9 cellular contexts compared by ENCODE assay signal in genomic region chr11:75450826-75451783, GRCh38. TPM values are rescaled to one million over a fixed set of nuclear protein-coding genes. Genes with fewer than 3 reads are reported as not detected.
DNase-seq lines count a peak whose midpoint lies in the region; ATAC-seq and TF ChIP-seq lines count a peak whose summit lies in the region.
"Had no signal": no experiment of that assay in that cellular context is flagged by ENCODE, and none has a peak within 500 bp of the region (broad histone marks: within the 10 kb centered on the region; RNA-seq: fewer than 3 reads in every experiment).

No MANE protein-coding gene starts in this region.

- CTCF ChIA-PET in WTC11 (lab: Charles Lee), result interaction anchor here (0.6 to 3.1 kb wide), 60 partner anchors 8 to 1180 kb away, joined by 3 to 69 read pairs (median 4); partner anchors contain the start of genes GDPD5, KLHL35 and SERPINH1

- no peak overlapping the region for H3K4me2 ChIP-seq in fibroblast of lung (ENCODE audit: extremely low read depth, insufficient read depth, low read length)

- POLR2A ChIA-PET in WTC11 (lab: Charles Lee), result interaction anchor here (0.5 to 1.2 kb wide), 3 partner anchors 112 to 1103 kb away, joined by 3 to 4 read pairs (median 3); no protein-coding TSS in a partner anchor

- H3K27me3 ChIP-seq in fibroblast of lung (ENCODE audit: control insufficient read depth, insufficient read depth, low read length), result no peaks in the 10 kb centered on the region

- ATAC-seq in WTC11 (peak; percentile 87), HG03280 (IDR thresholded peaks at IDR 0.05; ENCODE audit: unreplicated experiment) (no peak)
- no peak for ATAC-seq in stimulated activated effector memory CD8-positive, alpha-beta T cell treated with anti-CD3 and anti-CD28 coated beads, Interleukin-12 subunit alpha, Interleukin-12 subunit beta, amount 100 ng/mL, for 72 hours

- no peaks in the 10 kb centered on the region for H3K9me3 Mint-ChIP-seq in WTC11
- no peaks in the 10 kb centered on the region for H3K9me3 Mint-ChIP-seq in stimulated activated effector memory CD8-positive, alpha-beta T cell treated with anti-CD3 and anti-CD28 coated beads, Interleukin-12 subunit alpha, Interleukin-12 subunit beta, amount 100 ng/mL, for 72 hours

- no peak overlapping the region for H3K27ac ChIP-seq in fibroblast of lung (ENCODE audit: insufficient read depth, low read length)
- H3K27ac ChIP-seq: SK-N-MC had no signal

- H3K9me3 ChIP-seq in fibroblast of lung (ENCODE audit: control insufficient read depth, insufficient read depth, low read depth, low read length), result no peaks in the 10 kb centered on the region

- no peaks in the 10 kb centered on the region for H4K20me1 ChIP-seq in fibroblast of lung (ENCODE audit: control insufficient read depth, extremely low read depth, insufficient read depth, low read length)

- H3K4me3 Mint-ChIP-seq in WTC11, result peak overlapping the region; percentile 46
- no peak overlapping the region for H3K4me3 Mint-ChIP-seq in stimulated activated effector memory CD8-positive, alpha-beta T cell treated with anti-CD3 and anti-CD28 coated beads, Interleukin-12 subunit alpha, Interleukin-12 subunit beta, amount 100 ng/mL, for 72 hours

- H2AFZ ChIP-seq in fibroblast of lung (ENCODE audit: low read length), result no peak overlapping the region

- no peak overlapping the region for H3K9ac ChIP-seq in fibroblast of lung (ENCODE audit: insufficient read depth, low read length)

- H3K79me2 ChIP-seq in fibroblast of lung (ENCODE audit: control insufficient read depth, insufficient read depth, low read length), result no peaks in the 10 kb centered on the region

- H3K27ac Mint-ChIP-seq in WTC11, result no peak overlapping the region
- no peak overlapping the region for H3K27ac Mint-ChIP-seq in stimulated activated effector memory CD8-positive, alpha-beta T cell treated with anti-CD3 and anti-CD28 coated beads, Interleukin-12 subunit alpha, Interleukin-12 subunit beta, amount 100 ng/mL, for 72 hours

- peaks cover 6% of the 10 kb centered on the region for H3K4me1 ChIP-seq in fibroblast of lung (ENCODE audit: control insufficient read depth, extremely low read depth, insufficient read depth, low read length)

- H3K27me3 Mint-ChIP-seq in WTC11 (ENCODE audit: low read depth), result peaks cover 4% of the 10 kb centered on the region

- H3K4me1 Mint-ChIP-seq in WTC11, result no peaks in the 10 kb centered on the region
- H3K4me1 Mint-ChIP-seq in stimulated activated effector memory CD8-positive, alpha-beta T cell treated with anti-CD3 and anti-CD28 coated beads, Interleukin-12 subunit alpha, Interleukin-12 subunit beta, amount 100 ng/mL, for 72 hours, result no peaks in the 10 kb centered on the region

- TF ChIP-seq CTCF in WTC11 (IDR thresholded peaks at IDR 0.05) (peak; percentile 94), fibroblast of lung (conservative IDR thresholded peaks at IDR 0.05 in 1 of 2, IDR thresholded peaks at IDR 0.05 in 1 of 2; ENCODE audit: low read depth in 1 of 2, low read length in 2 of 2) (peak; percentile 43 to 66)

- no peaks in the 10 kb centered on the region for H3K36me3 Mint-ChIP-seq in WTC11
- peaks cover 5% of the 10 kb centered on the region for H3K36me3 Mint-ChIP-seq in stimulated activated effector memory CD8-positive, alpha-beta T cell treated with anti-CD3 and anti-CD28 coated beads, Interleukin-12 subunit alpha, Interleukin-12 subunit beta, amount 100 ng/mL, for 72 hours

- peak; percentile 51 for DNase-seq in NCI-H82 (lab: John Stamatoyannopoulos, UW)
- no peak for DNase-seq in NCI-H82 treated with DMSO at 0.1 percent for 48 hours (lab: John Stamatoyannopoulos, UW; ENCODE audit: unreplicated experiment)
- DNase-seq in WTC11 (ENCODE audit: low spot score), result peak; percentile 90
- DNase-seq in fibroblast of lung (ENCODE audit: low read depth in 2 of 2), result no peak
- DNase-seq in stimulated activated effector memory CD8-positive, alpha-beta T cell treated with anti-CD3 and anti-CD28 coated beads, Interleukin-12 subunit alpha, Interleukin-12 subunit beta, amount 100 ng/mL, for 72 hours (ENCODE audit: low spot score in 2 of 2), result peak; percentile 20 to 63
- no peak for DNase-seq in mucosa of gallbladder (ENCODE audit: low spot score)
- DNase-seq in CD1c-positive myeloid dendritic cell (ENCODE audit: extremely low spot score), result no peak

- no peak overlapping the region for H3K4me3 ChIP-seq in fibroblast of lung (replicated peaks in 1 of 4; ENCODE audit: control extremely low read depth in 1 of 4, insufficient read depth in 1 of 4, low read depth in 3 of 4, low read length in 4 of 4)
- H3K4me3 ChIP-seq: SK-N-MC had no signal

- H3K36me3 ChIP-seq in fibroblast of lung (ENCODE audit: control insufficient read depth, insufficient read depth, low read length), result no peaks in the 10 kb centered on the region

TF ChIP-seq in WTC11, 78 proteins besides CTCF, POLR2A, EP300 and RAD21:
- TF ChIP-seq, protein P1, sequence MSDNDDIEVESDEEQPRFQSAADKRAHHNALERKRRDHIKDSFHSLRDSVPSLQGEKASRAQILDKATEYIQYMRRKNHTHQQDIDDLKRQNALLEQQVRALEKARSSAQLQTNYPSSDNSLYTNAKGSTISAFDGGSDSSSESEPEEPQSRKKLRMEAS (CRISPR knock-in tag; IDR thresholded peaks at IDR 0.05), result peak; percentile 65
- 0 out of 2 replicates have a peak, but pooled peaks have one; percentile 35 for TF ChIP-seq ETV6 (CRISPR knock-in tag; IDR thresholded peaks at IDR 0.05)
- peak; percentile 44; the same call in 1 of the 2 replicates for TF ChIP-seq FOXP1 (CRISPR knock-in tag; IDR thresholded peaks at IDR 0.05; ENCODE audit: borderline replicate concordance)
- TF ChIP-seq, protein P2, sequence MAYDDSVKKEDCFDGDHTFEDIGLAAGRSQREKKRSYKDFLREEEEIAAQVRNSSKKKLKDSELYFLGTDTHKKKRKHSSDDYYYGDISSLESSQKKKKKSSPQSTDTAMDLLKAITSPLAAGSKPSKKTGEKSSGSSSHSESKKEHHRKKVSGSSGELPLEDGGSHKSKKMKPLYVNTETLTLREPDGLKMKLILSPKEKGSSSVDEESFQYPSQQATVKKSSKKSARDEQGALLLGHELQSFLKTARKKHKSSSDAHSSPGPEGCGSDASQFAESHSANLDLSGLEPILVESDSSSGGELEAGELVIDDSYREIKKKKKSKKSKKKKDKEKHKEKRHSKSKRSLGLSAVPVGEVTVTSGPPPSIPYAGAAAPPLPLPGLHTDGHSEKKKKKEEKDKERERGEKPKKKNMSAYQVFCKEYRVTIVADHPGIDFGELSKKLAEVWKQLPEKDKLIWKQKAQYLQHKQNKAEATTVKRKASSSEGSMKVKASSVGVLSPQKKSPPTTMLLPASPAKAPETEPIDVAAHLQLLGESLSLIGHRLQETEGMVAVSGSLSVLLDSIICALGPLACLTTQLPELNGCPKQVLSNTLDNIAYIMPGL (CRISPR knock-in tag; IDR thresholded peaks at IDR 0.05), result peak; percentile 73; the same call in 1 of the 2 replicates
- TF ChIP-seq SMAD3 (CRISPR knock-in tag; IDR thresholded peaks at IDR 0.05; ENCODE audit: borderline replicate concordance), result 0 out of 2 replicates have a peak, but pooled peaks have one; percentile 31
- TF ChIP-seq ZNF121 (CRISPR knock-in tag; IDR thresholded peaks at IDR 0.05), result no peak
- TF ChIP-seq, protein P3, sequence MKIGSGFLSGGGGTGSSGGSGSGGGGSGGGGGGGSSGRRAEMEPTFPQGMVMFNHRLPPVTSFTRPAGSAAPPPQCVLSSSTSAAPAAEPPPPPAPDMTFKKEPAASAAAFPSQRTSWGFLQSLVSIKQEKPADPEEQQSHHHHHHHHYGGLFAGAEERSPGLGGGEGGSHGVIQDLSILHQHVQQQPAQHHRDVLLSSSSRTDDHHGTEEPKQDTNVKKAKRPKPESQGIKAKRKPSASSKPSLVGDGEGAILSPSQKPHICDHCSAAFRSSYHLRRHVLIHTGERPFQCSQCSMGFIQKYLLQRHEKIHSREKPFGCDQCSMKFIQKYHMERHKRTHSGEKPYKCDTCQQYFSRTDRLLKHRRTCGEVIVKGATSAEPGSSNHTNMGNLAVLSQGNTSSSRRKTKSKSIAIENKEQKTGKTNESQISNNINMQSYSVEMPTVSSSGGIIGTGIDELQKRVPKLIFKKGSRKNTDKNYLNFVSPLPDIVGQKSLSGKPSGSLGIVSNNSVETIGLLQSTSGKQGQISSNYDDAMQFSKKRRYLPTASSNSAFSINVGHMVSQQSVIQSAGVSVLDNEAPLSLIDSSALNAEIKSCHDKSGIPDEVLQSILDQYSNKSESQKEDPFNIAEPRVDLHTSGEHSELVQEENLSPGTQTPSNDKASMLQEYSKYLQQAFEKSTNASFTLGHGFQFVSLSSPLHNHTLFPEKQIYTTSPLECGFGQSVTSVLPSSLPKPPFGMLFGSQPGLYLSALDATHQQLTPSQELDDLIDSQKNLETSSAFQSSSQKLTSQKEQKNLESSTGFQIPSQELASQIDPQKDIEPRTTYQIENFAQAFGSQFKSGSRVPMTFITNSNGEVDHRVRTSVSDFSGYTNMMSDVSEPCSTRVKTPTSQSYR (CRISPR knock-in tag; IDR thresholded peaks at IDR 0.05), result no peak

RNA-seq across cellular contexts. Expression of gene KLHL35, which starts 18.1 kb away (rescaled TPM):
- total RNA-seq in WTC11 (2021) (0.22 to 0.60 TPM (median 0.39 TPM) in 3 replicates), fibroblast of lung (1.3 and 1.8 TPM in 2 replicates), mucosa of gallbladder (1.4 TPM)
- 0.42 and 0.66 TPM in 2 replicates for polyA plus RNA-seq in fibroblast of lung
- polyA plus RNA-seq in fibroblast of lung (2012), result 1.0 and 1.5 TPM in 2 replicates
- 0.20 and 2.1 TPM in 2 replicates for polyA minus RNA-seq in fibroblast of lung (ENCODE audit: low replicate concordance)

RNA-seq across cellular contexts. Expression of gene RPS3, which starts 51.8 kb away (rescaled TPM):
- total RNA-seq in WTC11 (2021) (3,967 to 4,516 TPM (median 4,446 TPM) in 3 replicates), fibroblast of lung (1,593 and 2,352 TPM in 2 replicates), mucosa of gallbladder (1,626 TPM)
- 3,359 and 3,446 TPM in 2 replicates for polyA plus RNA-seq in fibroblast of lung
- polyA plus RNA-seq in fibroblast of lung (2012), result 2,516 and 2,861 TPM in 2 replicates
- polyA minus RNA-seq in fibroblast of lung (ENCODE audit: low replicate concordance), result 1,972 and 3,395 TPM in 2 replicates

Comparison
In these comparisons a context has a peak if more than half of its experiments do, and no peak if none do; other contexts are left out.
1. DNase-seq: peak in NCI-H82 (single experiment), WTC11 (single experiment) and stimulated activated effector memory CD8-positive, alpha-beta T cell treated with anti-CD3 and anti-CD28 coated beads, Interleukin-12 subunit alpha, Interleukin-12 subunit beta, amount 100 ng/mL, for 72 hours (2 of 2); none in NCI-H82 treated with DMSO at 0.1 percent for 48 hours (single experiment), fibroblast of lung (0 of 2), mucosa of gallbladder (single experiment) and CD1c-positive myeloid dendritic cell (single experiment).